Comparison of ENCODE assay signal across 28 cellular contexts in the genomic region with DNA sequence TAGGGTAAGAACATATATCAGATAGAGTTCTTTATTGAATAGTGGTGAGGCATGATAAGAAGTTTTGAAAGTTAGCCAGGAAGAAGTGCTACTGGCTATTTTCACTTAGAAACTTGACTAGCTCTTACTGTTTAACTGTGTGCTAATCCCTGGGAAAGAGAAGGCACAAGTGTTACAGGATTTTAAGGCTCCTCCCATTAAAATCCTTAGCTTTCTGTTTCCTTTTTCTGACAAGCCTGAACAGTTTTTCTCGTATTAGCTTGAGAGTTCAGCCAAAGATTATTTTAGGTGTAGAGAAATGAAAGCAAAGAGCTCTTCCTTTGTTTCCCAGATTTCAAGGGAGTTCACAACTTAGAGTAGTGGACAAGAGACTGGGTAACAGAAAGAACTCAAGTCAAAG. TPM values are rescaled to one million over a fixed set of nuclear protein-coding genes. Genes with fewer than 3 reads are reported as not detected.
A peak's percentile ranks its signal among the peaks of the same experiment; 100 is the strongest.
DNase-seq lines count a peak whose midpoint lies in the region; ATAC-seq lines count a peak whose summit lies in the region.
"Had no signal": no experiment of that assay in that cellular context is flagged by ENCODE, and none has a peak within 500 bp of the region (broad histone marks: within the 10 kb centered on the region; RNA-seq: fewer than 3 reads in every experiment).

No MANE protein-coding gene starts in this region.

- no peak overlapping the region for H4K8ac ChIP-seq in mesenchymal stem cell (ENCODE audit: low read length)

- H2AK5ac ChIP-seq in mesenchymal stem cell (ENCODE audit: low read length, severe bottlenecking), result no peak overlapping the region

- no peaks in the 10 kb centered on the region for H3K4me1 Mint-ChIP-seq in activated T-cell treated with anti-CD3 and anti-CD28 coated beads, Interleukin-2, amount 50 U/mL, for 4 hours (ENCODE audit: low read depth)

- no peak overlapping the region for H2BK12ac ChIP-seq in mesenchymal stem cell (ENCODE audit: low read length in 2 of 2)

- no peak for ATAC-seq in GM21423 (IDR thresholded peaks at IDR 0.05; ENCODE audit: unreplicated experiment)
- ATAC-seq in HG03135 (IDR thresholded peaks at IDR 0.05; ENCODE audit: unreplicated experiment), result no peak
- ATAC-seq in activated T-cell treated with anti-CD3 and anti-CD28 coated beads, Interleukin-2, amount 50 U/mL, for 4 hours, result no peak
- ATAC-seq: CD8-positive, alpha-beta T cell; gastroesophageal sphincter; psoas muscle; WTC11 had no signal

- H3K9ac ChIP-seq in mesenchymal stem cell (ENCODE audit: low read length), result peak overlapping the region; percentile 68
- H3K9ac ChIP-seq: SK-N-SH had no signal

- no peak overlapping the region for H3K4me2 ChIP-seq in mesenchymal stem cell (ENCODE audit: low read length, poor library complexity, severe bottlenecking)
- H3K4me2 ChIP-seq: SK-N-SH had no signal

- H3K27me3 ChIP-seq in ACC112 (ENCODE audit: insufficient read depth, low read length) (peaks cover 8% of the 10 kb centered on the region), mesenchymal stem cell (ENCODE audit: control insufficient read depth in 1 of 2, insufficient read depth in 1 of 2, low read length in 2 of 2) (no peaks in the 10 kb centered on the region)
- H3K27me3 ChIP-seq: neutrophil, stomach, tibial nerve had no signal

- H4K91ac ChIP-seq in mesenchymal stem cell (ENCODE audit: low read length), result no peak overlapping the region

- H3K36me3 Mint-ChIP-seq in activated T-cell treated with anti-CD3 and anti-CD28 coated beads, Interleukin-2, amount 50 U/mL, for 4 hours (ENCODE audit: insufficient read depth), result no peaks in the 10 kb centered on the region
- H3K36me3 Mint-ChIP-seq: activated naive CD8-positive, alpha-beta T cell; CD8-positive, alpha-beta T cell; WTC11 had no signal

- no peaks in the 10 kb centered on the region for H3K36me3 ChIP-seq in ACC112 (ENCODE audit: insufficient read depth, low read length)
- H3K36me3 ChIP-seq in mesenchymal stem cell (ENCODE audit: control insufficient read depth in 1 of 2, insufficient read depth in 2 of 2, low read depth in 1 of 2, low read length in 2 of 2), result no peaks in the 10 kb centered on the region
- H3K36me3 ChIP-seq: gastroesophageal sphincter, neutrophil, stomach, tibial nerve had no signal

- peak overlapping the region; percentile 9; the same call in 1 of the 2 replicates for H3K27ac ChIP-seq in ACC112 (ENCODE audit: low read depth, low read length)
- H3K27ac ChIP-seq in caudate nucleus (ENCODE audit: low read depth, low read length), result peak overlapping the region; percentile 8
- H3K27ac ChIP-seq in mesenchymal stem cell (ENCODE audit: low read length, poor library complexity, severe bottlenecking), result no peak overlapping the region
- H3K27ac ChIP-seq: gastroesophageal sphincter, neutrophil, psoas muscle had no signal

- H3K4me1 ChIP-seq in ACC112 (ENCODE audit: control insufficient read depth, insufficient read depth, low read length, unreplicated experiment), result no peaks in the 10 kb centered on the region
- no peaks in the 10 kb centered on the region for H3K4me1 ChIP-seq in mesenchymal stem cell (ENCODE audit: control insufficient read depth, insufficient read depth, low read depth, low read length)
- H3K4me1 ChIP-seq: gastroesophageal sphincter, psoas muscle, stomach had no signal

- H3K18ac ChIP-seq in mesenchymal stem cell (ENCODE audit: low read depth in 1 of 2, low read length in 2 of 2), result no peak overlapping the region

- no peak overlapping the region for H2BK120ac ChIP-seq in mesenchymal stem cell (ENCODE audit: low read depth, low read length)

- no peaks in the 10 kb centered on the region for H3K9me3 Mint-ChIP-seq in activated T-cell treated with anti-CD3 and anti-CD28 coated beads, Interleukin-2, amount 50 U/mL, for 4 hours

- no peak overlapping the region for H3K4me3 ChIP-seq in ACC112 (ENCODE audit: low read depth, low read length)
- H3K4me3 ChIP-seq in mesenchymal stem cell (ENCODE audit: insufficient read depth in 1 of 2, low read depth in 1 of 2, low read length in 2 of 2), result no peak overlapping the region
- H3K4me3 ChIP-seq: gastroesophageal sphincter, lung, psoas muscle, stomach, tibial nerve had no signal

- DNase-seq in RPMI7951 (ENCODE audit: low read depth) (peak; percentile 23), caudate nucleus (lab: John Stamatoyannopoulos, UW) (no peak), mesenchymal stem cell (no peak), cerebellar cortex (ENCODE audit: low spot score) (no peak)
- DNase-seq in activated T-cell treated with anti-CD3 and anti-CD28 coated beads, Interleukin-2, amount 50 U/mL, for 4 hours, result no peak
- DNase-seq: 8988T; CD8-positive, alpha-beta T cell; DMS153; effector CD4-positive, alpha-beta T cell; KBM-7; NCI-H1694 treated with DMSO at 0.1 percent for 48 hours; NCI-H2171 treated with DMSO at 0.1 percent for 48 hours; NCI-H524 treated with DMSO at 0.1 percent for 48 hours; psoas muscle; SK-N-SH; stimulated activated CD8-positive, alpha-beta memory T cell treated with anti-CD3 and anti-CD28 coated beads, Interleukin-4, amount 100 ng/mL, for 48 hours; stomach had no signal

- H3K79me2 ChIP-seq in ACC112 (ENCODE audit: control insufficient read depth, insufficient read depth, low read length, unreplicated experiment), result no peaks in the 10 kb centered on the region

- no peaks in the 10 kb centered on the region for H3K9me3 ChIP-seq in mesenchymal stem cell (ENCODE audit: control insufficient read depth, low read length)
- H3K9me3 ChIP-seq: neutrophil, psoas muscle, SK-N-SH, stomach, tibial nerve had no signal

- no peak overlapping the region for H2BK15ac ChIP-seq in mesenchymal stem cell (ENCODE audit: low read depth, poor library complexity, severe bottlenecking)

- H3K23ac ChIP-seq in mesenchymal stem cell (ENCODE audit: low read length in 2 of 2), result no peak overlapping the region

- H3K14ac ChIP-seq in mesenchymal stem cell (ENCODE audit: low read length in 2 of 2), result no peak overlapping the region

- H2BK5ac ChIP-seq in mesenchymal stem cell (ENCODE audit: low read depth, low read length, poor library complexity, severe bottlenecking), result no peak overlapping the region

- no peak overlapping the region for H3K4me3 Mint-ChIP-seq in activated T-cell treated with anti-CD3 and anti-CD28 coated beads, Interleukin-2, amount 50 U/mL, for 4 hours
- H3K4me3 Mint-ChIP-seq: activated naive CD8-positive, alpha-beta T cell; CD8-positive, alpha-beta T cell; WTC11 had no signal

- no peak overlapping the region for H3K4ac ChIP-seq in mesenchymal stem cell (ENCODE audit: low read depth in 1 of 2, low read length in 2 of 2)

- H3K79me1 ChIP-seq in mesenchymal stem cell (replicated peaks; ENCODE audit: low read length, poor library complexity, severe bottlenecking), result no peaks in the 10 kb centered on the region

- peak overlapping the region; percentile 16 for H2AFZ ChIP-seq in ACC112 (ENCODE audit: low read length, unreplicated experiment)
- no peak overlapping the region for H2AFZ ChIP-seq in mesenchymal stem cell (ENCODE audit: low read depth, low read length)

- H3K27me3 Mint-ChIP-seq in activated T-cell treated with anti-CD3 and anti-CD28 coated beads, Interleukin-2, amount 50 U/mL, for 4 hours (ENCODE audit: low read depth), result peaks cover 16% of the 10 kb centered on the region

- 25% methylated on average over 1 of the region's 1 CpG for WGBS in mesenchymal stem cell

RNA-seq across cellular contexts. Expression of gene AIM2, which starts 37.2 kb away (rescaled TPM):
- total RNA-seq in RPMI7951 (2014; rRNA removed; shearing (Covaris generic)), result 13.9 and 15.5 TPM in 2 replicates
- polyA plus RNA-seq in mesenchymal stem cell (2013, experiment 1 of 2), result 0.08 TPM
- 0.18 TPM for polyA plus RNA-seq in mesenchymal stem cell (2013, experiment 2 of 2)
- 10 to 100 TPM; 24.7 to 58.8 (median 36.4) TPM for total RNA-seq in activated T-cell treated with anti-CD3 and anti-CD28 coated beads, Interleukin-2, amount 50 U/mL, for 4 hours
- total RNA-seq: epithelial cell of proximal tubule had no signal

RNA-seq across cellular contexts. Expression of gene CADM3, which starts 57.6 kb away (rescaled TPM):
- total RNA-seq in RPMI7951 (2014; rRNA removed; shearing (Covaris generic)), result 0.96 and 1.2 TPM in 2 replicates
- not detected for polyA plus RNA-seq in mesenchymal stem cell (2013, experiment 1 of 2)
- not detected for polyA plus RNA-seq in mesenchymal stem cell (2013, experiment 2 of 2)
- not detected for total RNA-seq in activated T-cell treated with anti-CD3 and anti-CD28 coated beads, Interleukin-2, amount 50 U/mL, for 4 hours
- total RNA-seq: CD8-positive, alpha-beta T cell; epithelial cell of proximal tubule; T-helper 2 cell treated with Interferon-gamma antibody and Interleukin-4, amounts not matched to agents 100 ng/mL and 5 ng/mL, for 36 hours had no signal
